ENCODE assay signal across 29 cellular contexts in the genomic region with DNA sequence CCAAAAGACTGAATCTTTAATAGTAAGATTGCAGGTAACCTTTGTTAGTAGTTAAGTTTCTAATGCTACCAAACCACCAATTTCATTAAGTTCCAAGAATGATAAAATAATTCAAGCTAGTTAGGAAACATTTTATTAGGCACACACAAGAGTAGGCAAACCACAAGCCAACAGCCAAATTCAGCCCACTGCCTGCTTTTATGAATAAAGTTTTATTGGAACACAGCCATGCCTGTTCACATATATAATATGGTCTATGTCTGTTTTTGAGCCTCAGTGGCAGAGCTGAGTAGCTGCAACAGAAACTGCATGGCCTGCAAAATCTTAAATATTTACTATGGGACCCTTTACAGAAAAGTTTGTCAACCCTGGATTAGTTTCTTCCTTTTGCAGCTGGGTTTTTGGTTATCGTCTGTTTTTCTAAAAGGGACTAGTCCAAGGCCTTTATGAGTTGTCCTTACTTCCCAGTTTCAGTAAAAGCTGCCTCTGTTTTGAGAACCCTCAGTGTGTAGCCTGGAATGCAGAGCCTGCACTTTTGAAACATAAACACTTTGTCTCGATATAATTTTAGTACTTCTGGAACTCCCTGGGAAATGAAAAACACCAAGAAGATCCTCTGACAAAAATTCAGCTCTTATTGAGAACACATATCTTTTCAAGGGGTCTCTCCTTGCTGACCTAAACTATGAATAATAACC. TPM values are rescaled to one million over a fixed set of nuclear protein-coding genes. Genes with fewer than 3 reads are reported as not detected.
DNase-seq lines count a peak whose midpoint lies in the region; ATAC-seq, FAIRE-seq and TF ChIP-seq lines count a peak whose summit lies in the region.
"Had no signal": no experiment of that assay in that cellular context is flagged by ENCODE, and none has a peak within 500 bp of the region (broad histone marks: within the 10 kb centered on the region; RNA-seq: fewer than 3 reads in every experiment).

No MANE protein-coding gene starts in this region.

- H3K9me3 ChIP-seq in ascending aorta (no peaks in the 10 kb centered on the region), parathyroid adenoma (ENCODE audit: control insufficient read depth, low read length) (no peaks in the 10 kb centered on the region), BE2C (no peaks in the 10 kb centered on the region)
- H3K9me3 ChIP-seq: esophagus squamous epithelium, SK-N-SH, thyroid gland had no signal

- TF ChIP-seq CTCF in ascending aorta (IDR thresholded peaks at IDR 0.05) (no peak), fibroblast of villous mesenchyme (IDR thresholded peaks at IDR 0.05; ENCODE audit: insufficient read depth, low read depth, low read length) (no peak), parathyroid adenoma (IDR thresholded peaks at IDR 0.05) (no peak), BE2C (IDR thresholded peaks at IDR 0.05; ENCODE audit: low read depth, low read length) (no peak)

- FAIRE-seq in frontal cortex (lab: Jason Lieb, UNC) = no peak
- FAIRE-seq: D721Med had no signal

- no peaks in the 10 kb centered on the region for H3K79me2 ChIP-seq in parathyroid adenoma

- intact Hi-C loops in ascending aorta (cut with DNase I) = no loop called here

- no peak overlapping the region for H3K4me3 ChIP-seq in ascending aorta
- H3K4me3 ChIP-seq in fibroblast of villous mesenchyme (ENCODE audit: low read depth, low read length) = no peak overlapping the region
- no peak overlapping the region for H3K4me3 ChIP-seq in parathyroid adenoma (ENCODE audit: low read depth, low read length)
- no peak overlapping the region for H3K4me3 ChIP-seq in BE2C (ENCODE audit: low read depth, low read length)
- H3K4me3 ChIP-seq: esophagus squamous epithelium, thyroid gland had no signal

- H3K4me2 ChIP-seq in parathyroid adenoma (ENCODE audit: low read length) = no peak overlapping the region
- H3K4me2 ChIP-seq: SK-N-SH had no signal

- no peak for DNase-seq in ascending aorta (ENCODE audit: low spot score in 2 of 2)
- DNase-seq in fibroblast of villous mesenchyme (ENCODE audit: low read depth) = peak; percentile 64
- DNase-seq in frontal cortex (ENCODE audit: low spot score in 2 of 2) = no peak
- DNase-seq in BE2C = no peak
- DNase-seq in COLO668 (lab: John Stamatoyannopoulos, UW; ENCODE audit: unreplicated experiment) = no peak
- DNase-seq: activated CD4-positive, alpha-beta T cell treated with anti-CD3 and anti-CD28 coated beads, Interleukin-2, amount 50 U/mL, for 1 hour; activated CD4-positive, CD25-positive, alpha-beta regulatory T cell; activated effector memory CD4-positive, alpha-beta T cell treated with anti-CD3 and anti-CD28 coated beads, Interleukin-2, amount 50 U/mL, for 16 hours; activated T-cell treated with anti-CD3 and anti-CD28 coated beads, Interleukin-2, amount 50 U/mL, for 24 hours; anterior cingulate cortex; caudate nucleus; esophagus squamous epithelium; H7; immature natural killer cell; left colon; NCI-H1417 treated with DMSO at 0.1 percent for 48 hours; NCI-H2029 treated with DMSO at 0.1 percent for 48 hours; NCI-H524 treated with DMSO at 0.1 percent for 48 hours; posterior cingulate gyrus; right cardiac atrium; SK-N-SH; stimulated activated CD4-positive, alpha-beta T cell treated with anti-CD3 and anti-CD28 coated beads, Interleukin-12 subunit alpha, Interleukin-12 subunit beta, amount 100 ng/mL, for 4 hours; stimulated activated CD4-positive, alpha-beta T cell treated with anti-CD3 and anti-CD28 coated beads, Interleukin-2, amount 100 ng/mL, for 48 hours; stimulated activated naive CD8-positive, alpha-beta T cell treated with anti-CD3 and anti-CD28 coated beads, Interleukin-15, amount 100 ng/mL, for 72 hours; thyroid gland had no signal

- no peaks in the 10 kb centered on the region for H3K27me3 ChIP-seq in ascending aorta
- H3K27me3 ChIP-seq in parathyroid adenoma (ENCODE audit: control insufficient read depth, insufficient read depth, low read length) = no peaks in the 10 kb centered on the region
- no peaks in the 10 kb centered on the region for H3K27me3 ChIP-seq in BE2C
- H3K27me3 ChIP-seq: esophagus squamous epithelium, thyroid gland had no signal

- H2AFZ ChIP-seq in parathyroid adenoma = peak overlapping the region; percentile 16

- H3K27ac ChIP-seq in ascending aorta (peak overlapping the region; percentile 37 to 54), parathyroid adenoma (no peak overlapping the region)
- H3K27ac ChIP-seq: esophagus squamous epithelium, thyroid gland had no signal

- H3K9ac ChIP-seq in parathyroid adenoma = no peak overlapping the region
- H3K9ac ChIP-seq: SK-N-SH had no signal

- H3K36me3 ChIP-seq in ascending aorta (no peaks in the 10 kb centered on the region), parathyroid adenoma (ENCODE audit: control insufficient read depth, insufficient read depth, low read length) (no peaks in the 10 kb centered on the region), BE2C (no peaks in the 10 kb centered on the region)
- H3K36me3 ChIP-seq: esophagus squamous epithelium, thyroid gland had no signal

- no peak for ATAC-seq in GM21367 (IDR thresholded peaks at IDR 0.05; ENCODE audit: unreplicated experiment)
- ATAC-seq: left colon; right cardiac atrium; stimulated activated naive CD8-positive, alpha-beta T cell treated with anti-CD3 and anti-CD28 coated beads, Interleukin-15, amount 100 ng/mL, for 72 hours had no signal

- H3K4me1 ChIP-seq in ascending aorta (peaks cover 0 to 10% of the 10 kb centered on the region in 2 donors), parathyroid adenoma (no peaks in the 10 kb centered on the region), BE2C (no peaks in the 10 kb centered on the region)
- H3K4me1 ChIP-seq: esophagus squamous epithelium had no signal

RNA-seq across cellular contexts. Expression of a gene that starts 39.1 kb away (rescaled TPM):
- total RNA-seq in ascending aorta = 42.5 TPM
- total RNA-seq in fibroblast of villous mesenchyme = 0.32 and 0.43 TPM in 2 replicates
- total RNA-seq in frontal cortex = 17.1 TPM
- polyA plus RNA-seq in BE2C (2012; ENCODE audit: insufficient read depth, insufficient read length, low read depth) = 1.2 TPM
- total RNA-seq: T-helper 1 cell treated with Interleukin-12 subunit alpha and Interleukin-12 subunit beta and Interleukin-4 antibody, amounts not matched to agents 30 ng/mL and 1 ng/mL, for 36 hours had no signal
- polyA plus RNA-seq: immature natural killer cell had no signal

Comparison
In these comparisons a context has a peak if more than half of its experiments do, and no peak if none do; other contexts are left out.
1. RNA of a gene that starts 39.1 kb away (total RNA-seq): 42.5 TPM in ascending aorta (single experiment) and 17.1 TPM in frontal cortex (single experiment); 0.32 to 0.43 TPM in fibroblast of villous mesenchyme; every median in the first group is over 10 times any median in the second.